10 cellular contexts compared by ENCODE assay signal in genomic region chr1:100162881-100163280, GRCh38. TPM values are rescaled to one million over a fixed set of nuclear protein-coding genes. Genes with fewer than 3 reads are reported as not detected.
"Had no signal": no experiment of that assay in that cellular context is flagged by ENCODE, and none has a peak within 500 bp of the region (broad histone marks: within the 10 kb centered on the region; RNA-seq: fewer than 3 reads in every experiment).

No MANE protein-coding gene starts in this region.

- FAIRE-seq: HTR-8/SVneo, K562 had no signal

- H3K4me1 ChIP-seq: HAP-1 had no signal

- ATAC-seq: HCT116, K562 had no signal

- H3K4me3 Mint-ChIP-seq: HFFc6 had no signal

- H3K36me3 ChIP-seq: HAP-1 had no signal

- H3K9me3 Mint-ChIP-seq: HFFc6 had no signal

- DNase-seq: GM23248, GOT3, H7, HFFc6, IMR-90, KG1 had no signal

- H3K27ac Mint-ChIP-seq: HFFc6 had no signal

- H3K27ac ChIP-seq: GM23248 had no signal

- H3K9me3 ChIP-seq: HAP-1 had no signal

- H3K4me3 ChIP-seq: GM23248, HAP-1, K562 had no signal

RNA-seq across cellular contexts. Expression of gene LRRC39, which starts 15.2 kb away (rescaled TPM):
- total RNA-seq: GM23248 had no signal
